In the genomic region with DNA sequence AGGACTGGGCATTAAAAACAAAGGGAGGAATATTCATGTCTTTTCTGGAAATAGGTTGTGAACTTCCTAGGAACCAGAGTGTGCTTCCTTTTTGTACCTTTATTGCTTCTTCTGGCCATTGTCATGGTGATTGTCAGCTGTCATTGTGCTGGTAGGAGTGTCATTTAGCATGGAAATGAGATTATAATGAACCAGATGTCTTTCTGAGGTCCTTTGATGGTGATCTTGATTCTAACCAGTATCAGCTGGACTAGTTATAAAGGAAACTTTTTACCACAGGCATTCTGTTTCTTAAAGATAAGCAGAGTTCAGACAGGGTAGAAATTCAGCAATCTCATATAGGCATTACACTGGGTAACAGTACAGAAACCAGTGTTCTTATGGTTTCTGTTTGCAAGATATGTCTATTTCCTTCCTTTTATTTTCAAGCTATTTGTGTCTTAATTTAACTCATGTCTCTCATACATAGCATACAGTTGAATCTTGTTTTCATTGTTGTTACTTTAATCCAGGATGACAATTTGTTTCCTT, we compare ENCODE assay signal across 1 cellular context.
TF ChIP-seq lines count a peak whose summit lies in the region.

No MANE protein-coding gene starts in this region.

TF ChIP-seq in SK-N-SH, 30 proteins besides CTCF, POLR2A, EP300 and RAD21 (continued from another document):
- TF ChIP-seq, protein P1, sequence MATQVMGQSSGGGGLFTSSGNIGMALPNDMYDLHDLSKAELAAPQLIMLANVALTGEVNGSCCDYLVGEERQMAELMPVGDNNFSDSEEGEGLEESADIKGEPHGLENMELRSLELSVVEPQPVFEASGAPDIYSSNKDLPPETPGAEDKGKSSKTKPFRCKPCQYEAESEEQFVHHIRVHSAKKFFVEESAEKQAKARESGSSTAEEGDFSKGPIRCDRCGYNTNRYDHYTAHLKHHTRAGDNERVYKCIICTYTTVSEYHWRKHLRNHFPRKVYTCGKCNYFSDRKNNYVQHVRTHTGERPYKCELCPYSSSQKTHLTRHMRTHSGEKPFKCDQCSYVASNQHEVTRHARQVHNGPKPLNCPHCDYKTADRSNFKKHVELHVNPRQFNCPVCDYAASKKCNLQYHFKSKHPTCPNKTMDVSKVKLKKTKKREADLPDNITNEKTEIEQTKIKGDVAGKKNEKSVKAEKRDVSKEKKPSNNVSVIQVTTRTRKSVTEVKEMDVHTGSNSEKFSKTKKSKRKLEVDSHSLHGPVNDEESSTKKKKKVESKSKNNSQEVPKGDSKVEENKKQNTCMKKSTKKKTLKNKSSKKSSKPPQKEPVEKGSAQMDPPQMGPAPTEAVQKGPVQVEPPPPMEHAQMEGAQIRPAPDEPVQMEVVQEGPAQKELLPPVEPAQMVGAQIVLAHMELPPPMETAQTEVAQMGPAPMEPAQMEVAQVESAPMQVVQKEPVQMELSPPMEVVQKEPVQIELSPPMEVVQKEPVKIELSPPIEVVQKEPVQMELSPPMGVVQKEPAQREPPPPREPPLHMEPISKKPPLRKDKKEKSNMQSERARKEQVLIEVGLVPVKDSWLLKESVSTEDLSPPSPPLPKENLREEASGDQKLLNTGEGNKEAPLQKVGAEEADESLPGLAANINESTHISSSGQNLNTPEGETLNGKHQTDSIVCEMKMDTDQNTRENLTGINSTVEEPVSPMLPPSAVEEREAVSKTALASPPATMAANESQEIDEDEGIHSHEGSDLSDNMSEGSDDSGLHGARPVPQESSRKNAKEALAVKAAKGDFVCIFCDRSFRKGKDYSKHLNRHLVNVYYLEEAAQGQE (IDR thresholded peaks at IDR 0.05; ENCODE audit: low read depth, low read length) = no peak
- TF ChIP-seq, protein P2, sequence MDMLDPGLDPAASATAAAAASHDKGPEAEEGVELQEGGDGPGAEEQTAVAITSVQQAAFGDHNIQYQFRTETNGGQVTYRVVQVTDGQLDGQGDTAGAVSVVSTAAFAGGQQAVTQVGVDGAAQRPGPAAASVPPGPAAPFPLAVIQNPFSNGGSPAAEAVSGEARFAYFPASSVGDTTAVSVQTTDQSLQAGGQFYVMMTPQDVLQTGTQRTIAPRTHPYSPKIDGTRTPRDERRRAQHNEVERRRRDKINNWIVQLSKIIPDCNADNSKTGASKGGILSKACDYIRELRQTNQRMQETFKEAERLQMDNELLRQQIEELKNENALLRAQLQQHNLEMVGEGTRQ (IDR thresholded peaks at IDR 0.05; ENCODE audit: borderline replicate concordance, low read depth, low read length) = no peak
